Comparison of ENCODE assay signal across 1 cellular context in the genomic region with DNA sequence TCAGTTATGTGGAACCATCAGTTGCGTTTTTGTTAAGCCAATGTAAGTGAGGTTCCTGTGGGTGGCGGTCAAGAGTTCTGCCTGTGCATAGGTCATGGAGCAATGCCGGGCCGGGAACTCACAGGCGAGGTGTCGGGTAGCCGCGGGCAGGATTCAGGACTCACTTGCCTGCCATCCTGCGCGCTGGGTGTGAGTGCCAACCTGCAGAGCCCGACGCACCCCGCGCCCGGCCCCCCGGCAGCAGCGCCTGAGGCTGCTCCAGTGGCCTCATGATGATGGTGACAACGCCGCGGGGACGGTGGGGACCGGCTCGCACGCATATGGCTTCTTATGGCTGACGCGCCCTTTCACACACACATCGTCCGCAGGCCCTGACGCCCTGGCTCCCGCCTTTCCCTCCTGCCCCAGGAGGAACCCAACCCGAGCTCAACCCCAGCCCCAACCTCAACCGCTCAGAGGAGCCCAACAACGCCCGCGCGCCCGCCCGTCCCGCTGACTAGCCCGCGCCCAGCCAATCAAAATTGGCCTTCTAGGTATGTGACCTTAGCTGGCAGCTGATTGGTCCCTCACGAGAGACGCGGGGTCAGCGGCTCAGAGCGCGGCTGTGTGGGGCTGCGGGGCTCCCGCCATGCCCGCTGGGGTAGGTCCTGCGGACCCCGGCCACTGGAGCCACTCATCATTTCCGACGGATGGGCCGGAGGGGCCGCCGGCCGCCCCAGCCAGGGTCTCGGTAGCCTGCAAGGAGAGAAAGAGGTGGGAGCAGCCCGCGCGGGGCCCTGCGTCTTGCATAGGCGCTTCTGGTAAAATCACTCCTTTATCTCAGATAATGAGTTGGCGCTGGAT.
A peak's percentile ranks its signal among the peaks of the same experiment; 100 is the strongest.
TF ChIP-seq lines count a peak whose summit lies in the region.

A gene with protein sequence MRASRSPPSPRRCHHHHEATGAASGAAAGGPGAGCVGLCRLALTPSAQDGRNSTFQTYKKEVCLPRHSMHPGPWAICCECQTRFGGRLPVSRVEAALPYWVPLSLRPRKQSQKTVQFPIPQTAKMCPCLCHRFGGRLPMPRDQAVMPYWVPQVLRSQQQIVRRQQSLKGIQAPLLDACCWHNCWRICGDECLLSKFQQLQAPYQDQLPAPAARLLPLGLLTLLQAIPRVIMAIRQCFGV (minus strand): TSS at position 470 of the 843 bp plus-strand sequence. CDS start 150 bp downstream, at position 320.

TF ChIP-seq in IMR-90, 13 proteins besides CTCF, POLR2A, EP300 and RAD21 (continued from another document):
- TF ChIP-seq, protein P1, sequence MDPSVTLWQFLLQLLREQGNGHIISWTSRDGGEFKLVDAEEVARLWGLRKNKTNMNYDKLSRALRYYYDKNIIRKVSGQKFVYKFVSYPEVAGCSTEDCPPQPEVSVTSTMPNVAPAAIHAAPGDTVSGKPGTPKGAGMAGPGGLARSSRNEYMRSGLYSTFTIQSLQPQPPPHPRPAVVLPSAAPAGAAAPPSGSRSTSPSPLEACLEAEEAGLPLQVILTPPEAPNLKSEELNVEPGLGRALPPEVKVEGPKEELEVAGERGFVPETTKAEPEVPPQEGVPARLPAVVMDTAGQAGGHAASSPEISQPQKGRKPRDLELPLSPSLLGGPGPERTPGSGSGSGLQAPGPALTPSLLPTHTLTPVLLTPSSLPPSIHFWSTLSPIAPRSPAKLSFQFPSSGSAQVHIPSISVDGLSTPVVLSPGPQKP (IDR thresholded peaks at IDR 0.05; ENCODE audit: borderline replicate concordance, low read depth, low read length): no peak
- TF ChIP-seq BHLHE40 (IDR thresholded peaks at IDR 0.05; ENCODE audit: low read depth, low read length) (no peak), MXI1 (IDR thresholded peaks at IDR 0.05; ENCODE audit: borderline replicate concordance, low read depth, low read length) (0 out of 2 replicates have a peak, but pooled peaks have one; percentile 3), FOS (IDR thresholded peaks at IDR 0.05; ENCODE audit: low read depth, low read length) (peak; percentile 38; the same call in 1 of the 2 replicates), MAZ (IDR thresholded peaks at IDR 0.05; ENCODE audit: borderline replicate concordance, low read depth, low read length) (peak; percentile 45; the same call in 1 of the 2 replicates), RFX5 (IDR thresholded peaks at IDR 0.05; ENCODE audit: low read depth, low read length) (no peak)
